ENCODE assay signal across 11 cellular contexts in genomic region chr9:16730162-16730561, GRCh38.
"Had no signal": no experiment of that assay in that cellular context is flagged by ENCODE, and none has a peak within 500 bp of the region (broad histone marks: within the 10 kb centered on the region; RNA-seq: fewer than 3 reads in every experiment).

No MANE protein-coding gene starts in this region.

- H3K9me3 ChIP-seq: breast epithelium, left lung, thoracic aorta had no signal

- H3K4me1 ChIP-seq: breast epithelium had no signal

- H3K4me3 ChIP-seq: breast epithelium, left lung, thoracic aorta had no signal

- H3K36me3 ChIP-seq: breast epithelium, left lung, thoracic aorta had no signal

- H3K27ac ChIP-seq: breast epithelium, left lung, thoracic aorta had no signal

- DNase-seq: activated CD4-positive, CD25-positive, alpha-beta regulatory T cell treated with anti-CD3 and anti-CD28 coated beads, Interleukin-2, amount 50 U/mL, for 72 hours; activated naive CD4-positive, alpha-beta T cell treated with Interleukin-2 at 50 U/mL for 16 hours; anterior cingulate cortex; cerebellar nuclear complex; effector memory CD4-positive, alpha-beta T cell; left lung; natural killer cell; stimulated activated CD4-positive, alpha-beta T cell treated with anti-CD3 and anti-CD28 coated beads, Interleukin-1b, Interleukin-23, amount 100 ng/mL, for 48 hours had no signal

- ATAC-seq: activated T-helper 17 cell treated with anti-CD3 and anti-CD28 coated beads, Interleukin-2, amount 50 U/mL, for 72 hours; natural killer cell had no signal
